In the genomic region with DNA sequence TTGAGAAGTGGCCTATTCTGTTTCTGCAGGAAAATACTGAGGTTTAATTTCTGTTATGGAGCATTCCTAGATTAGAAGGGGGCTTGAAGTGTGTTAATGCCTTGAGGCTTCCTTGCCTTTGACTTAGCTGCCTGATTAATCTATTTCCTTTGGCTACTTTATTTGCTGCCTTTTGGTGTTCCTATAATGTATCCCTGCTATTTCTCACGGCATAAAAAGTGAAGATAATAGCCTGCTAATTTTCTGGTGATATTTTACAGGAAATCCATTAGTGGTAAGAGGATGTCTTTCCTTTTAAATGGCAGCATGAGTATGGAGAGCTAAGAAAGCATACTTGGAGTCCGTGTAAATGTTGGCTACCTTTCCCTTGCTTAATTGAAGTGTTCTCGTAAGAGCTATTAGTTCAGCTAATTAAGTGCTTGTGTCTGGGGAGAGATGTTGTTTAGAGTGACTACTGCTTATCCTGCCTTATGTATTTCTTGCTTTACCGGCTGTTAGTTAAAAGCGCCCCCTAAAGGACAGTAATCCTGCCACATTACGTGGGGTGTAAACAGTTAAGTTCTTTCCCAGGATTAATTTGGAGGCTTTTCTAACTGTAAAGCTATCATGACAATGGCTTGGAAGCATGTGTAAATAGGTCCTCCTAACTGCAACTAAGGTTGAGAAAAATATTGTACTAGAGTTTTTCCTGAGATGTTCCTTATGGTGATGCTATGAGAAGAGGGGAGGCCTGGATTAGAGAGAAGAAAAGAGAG, we compare ENCODE assay signal across 1 cellular context.
TF ChIP-seq lines count a peak whose summit lies in the region.

No MANE protein-coding gene starts in this region.

TF ChIP-seq in SK-N-SH, 30 proteins besides CTCF, POLR2A, EP300 and RAD21 (continued from another document):
- TF ChIP-seq, protein P1, sequence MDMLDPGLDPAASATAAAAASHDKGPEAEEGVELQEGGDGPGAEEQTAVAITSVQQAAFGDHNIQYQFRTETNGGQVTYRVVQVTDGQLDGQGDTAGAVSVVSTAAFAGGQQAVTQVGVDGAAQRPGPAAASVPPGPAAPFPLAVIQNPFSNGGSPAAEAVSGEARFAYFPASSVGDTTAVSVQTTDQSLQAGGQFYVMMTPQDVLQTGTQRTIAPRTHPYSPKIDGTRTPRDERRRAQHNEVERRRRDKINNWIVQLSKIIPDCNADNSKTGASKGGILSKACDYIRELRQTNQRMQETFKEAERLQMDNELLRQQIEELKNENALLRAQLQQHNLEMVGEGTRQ (IDR thresholded peaks at IDR 0.05; ENCODE audit: borderline replicate concordance, low read depth, low read length) = no peak
- TF ChIP-seq, protein P2, sequence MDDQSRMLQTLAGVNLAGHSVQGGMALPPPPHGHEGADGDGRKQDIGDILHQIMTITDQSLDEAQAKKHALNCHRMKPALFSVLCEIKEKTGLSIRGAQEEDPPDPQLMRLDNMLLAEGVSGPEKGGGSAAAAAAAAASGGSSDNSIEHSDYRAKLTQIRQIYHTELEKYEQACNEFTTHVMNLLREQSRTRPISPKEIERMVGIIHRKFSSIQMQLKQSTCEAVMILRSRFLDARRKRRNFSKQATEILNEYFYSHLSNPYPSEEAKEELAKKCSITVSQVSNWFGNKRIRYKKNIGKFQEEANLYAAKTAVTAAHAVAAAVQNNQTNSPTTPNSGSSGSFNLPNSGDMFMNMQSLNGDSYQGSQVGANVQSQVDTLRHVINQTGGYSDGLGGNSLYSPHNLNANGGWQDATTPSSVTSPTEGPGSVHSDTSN (IDR thresholded peaks at IDR 0.05) = no peak
- TF ChIP-seq FOSL2 (IDR thresholded peaks at IDR 0.05; ENCODE audit: borderline replicate concordance, low read depth) = no peak
- TF ChIP-seq RFX5 (IDR thresholded peaks at IDR 0.05; ENCODE audit: low read length) = no peak
- TF ChIP-seq, protein P3, sequence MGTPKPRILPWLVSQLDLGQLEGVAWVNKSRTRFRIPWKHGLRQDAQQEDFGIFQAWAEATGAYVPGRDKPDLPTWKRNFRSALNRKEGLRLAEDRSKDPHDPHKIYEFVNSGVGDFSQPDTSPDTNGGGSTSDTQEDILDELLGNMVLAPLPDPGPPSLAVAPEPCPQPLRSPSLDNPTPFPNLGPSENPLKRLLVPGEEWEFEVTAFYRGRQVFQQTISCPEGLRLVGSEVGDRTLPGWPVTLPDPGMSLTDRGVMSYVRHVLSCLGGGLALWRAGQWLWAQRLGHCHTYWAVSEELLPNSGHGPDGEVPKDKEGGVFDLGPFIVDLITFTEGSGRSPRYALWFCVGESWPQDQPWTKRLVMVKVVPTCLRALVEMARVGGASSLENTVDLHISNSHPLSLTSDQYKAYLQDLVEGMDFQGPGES (IDR thresholded peaks at IDR 0.05; ENCODE audit: low read depth, low read length) = no peak
- no peak for TF ChIP-seq EZH2phosphoT487 (IDR thresholded peaks at IDR 0.05; ENCODE audit: borderline replicate concordance, low read depth)
- no peak for TF ChIP-seq SIN3A (IDR thresholded peaks at IDR 0.05; ENCODE audit: borderline replicate concordance, low read depth, low read length)
- no peak for TF ChIP-seq RXRA (IDR thresholded peaks at IDR 0.05; ENCODE audit: borderline replicate concordance, low read depth)
- TF ChIP-seq POLR2AphosphoS5 (IDR thresholded peaks at IDR 0.05; ENCODE audit: low read depth, low read length) = no peak
- TF ChIP-seq MEF2A (IDR thresholded peaks at IDR 0.05; ENCODE audit: borderline replicate concordance, low read depth) = no peak
- TF ChIP-seq ELF1 (IDR thresholded peaks at IDR 0.05) = no peak
- no peak for TF ChIP-seq YY1 (IDR thresholded peaks at IDR 0.05; ENCODE audit: low read depth)
- TF ChIP-seq SMC3 (IDR thresholded peaks at IDR 0.05; ENCODE audit: low read depth, low read length) = no peak
- no peak for TF ChIP-seq MXI1 (IDR thresholded peaks at IDR 0.05; ENCODE audit: low read depth, low read length)
